In genomic region chr7:27487509-27487908, GRCh38 we compare ENCODE assay signal across 3 cellular contexts.
"Had no signal": no experiment of that assay in that cellular context is flagged by ENCODE, and none has a peak within 500 bp of the region (broad histone marks: within the 10 kb centered on the region; RNA-seq: fewer than 3 reads in every experiment).

No MANE protein-coding gene starts in this region.

- H3K4me3 ChIP-seq: GM12878 had no signal

- ATAC-seq: GM12878 had no signal

- DNase-seq: GDM1, GF-D8 had no signal
